In genomic region chr9:131706608-131706970, GRCh38 we compare ENCODE assay signal across 9 cellular contexts. TPM values are rescaled to one million over a fixed set of nuclear protein-coding genes. Genes with fewer than 3 reads are reported as not detected.
DNase-seq lines count a peak whose midpoint lies in the region; ATAC-seq and TF ChIP-seq lines count a peak whose summit lies in the region.
"Had no signal": no experiment of that assay in that cellular context is flagged by ENCODE, and none has a peak within 500 bp of the region (broad histone marks: within the 10 kb centered on the region; RNA-seq: fewer than 3 reads in every experiment).

No MANE protein-coding gene starts in this region.

- TF ChIP-seq CTCF in CD8-positive, alpha-beta T cell (IDR thresholded peaks at IDR 0.05): no peak
- TF ChIP-seq CTCF in esophagus squamous epithelium (IDR thresholded peaks at IDR 0.05) (no peak), psoas muscle (IDR thresholded peaks at IDR 0.05) (no peak)

- no peak for ATAC-seq in CD8-positive, alpha-beta T cell
- ATAC-seq in psoas muscle: no peak
- ATAC-seq: HCT116 had no signal

- CTCF ChIA-PET in CD8-positive, alpha-beta T cell (lab: Charles Lee): no interaction called here

- no peak overlapping the region for H3K4me3 Mint-ChIP-seq in CD8-positive, alpha-beta T cell

- intact Hi-C loops in CD8-positive, alpha-beta T cell (cut with DNase I, micrococcal nuclease): loop anchor here in 1 of 2 experiments (2.0 kb wide), 1 partner anchor 22 kb away; no protein-coding TSS in a partner anchor
- intact Hi-C loops in esophagus squamous epithelium (cut with DNase I): no loop called here
- intact Hi-C loops in psoas muscle (cut with DNase I): no loop called here

- 79 to 81% methylated on average over 6 of the region's 6 CpGs for WGBS in esophagus squamous epithelium, 2 donors
- 74 to 86% (median 75%) methylated on average over 6 of the region's 6 CpGs for WGBS in psoas muscle, 3 donors

- POLR2A ChIA-PET in CD8-positive, alpha-beta T cell (lab: Charles Lee): no interaction called here

- H3K4me1 ChIP-seq in CD8-positive, alpha-beta T cell (ENCODE audit: insufficient read depth, low read length): peaks cover 37% of the 10 kb centered on the region
- H3K4me1 ChIP-seq in HUES48 (ENCODE audit: control insufficient read depth, insufficient read depth, low read length): peaks cover 71% of the 10 kb centered on the region
- H3K4me1 ChIP-seq in esophagus squamous epithelium: peaks cover 29 to 98% (median 65%) of the 10 kb centered on the region in 3 donors
- peaks cover 75% of the 10 kb centered on the region for H3K4me1 ChIP-seq in psoas muscle

- peaks cover 86% of the 10 kb centered on the region for H3K4me1 Mint-ChIP-seq in CD8-positive, alpha-beta T cell (ENCODE audit: low read depth)

- H3K27me3 Mint-ChIP-seq in CD8-positive, alpha-beta T cell (ENCODE audit: low read depth): no peaks in the 10 kb centered on the region

- no peak overlapping the region for H3K4me3 ChIP-seq in CD8-positive, alpha-beta T cell (ENCODE audit: low read depth, low read length)
- no peak overlapping the region for H3K4me3 ChIP-seq in HUES48 (ENCODE audit: low read depth, low read length)
- no peak overlapping the region for H3K4me3 ChIP-seq in esophagus squamous epithelium
- peak overlapping the region; percentile 31 for H3K4me3 ChIP-seq in psoas muscle

- H3K9ac ChIP-seq in HUES48 (ENCODE audit: low read depth, low read length): no peak overlapping the region

- no peaks in the 10 kb centered on the region for H3K27me3 ChIP-seq in CD8-positive, alpha-beta T cell (ENCODE audit: insufficient read depth, low read length)
- no peaks in the 10 kb centered on the region for H3K27me3 ChIP-seq in HUES48 (ENCODE audit: control insufficient read depth, insufficient read depth, low read length)
- H3K27me3 ChIP-seq in esophagus squamous epithelium: no peaks in the 10 kb centered on the region
- no peaks in the 10 kb centered on the region for H3K27me3 ChIP-seq in psoas muscle (ENCODE audit: insufficient read depth in 3 of 3, low read length in 2 of 3)

- no peak overlapping the region for H3K27ac ChIP-seq in CD8-positive, alpha-beta T cell (ENCODE audit: low read depth, low read length)
- peak overlapping the region; percentile 51 for H3K27ac ChIP-seq in HUES48 (ENCODE audit: low read depth, low read length)
- H3K27ac ChIP-seq in esophagus squamous epithelium: peak overlapping the region; percentile 2 to 79 (median 64)
- H3K27ac ChIP-seq in psoas muscle: peak overlapping the region; percentile 80

- TF ChIP-seq POLR2A in esophagus squamous epithelium (IDR thresholded peaks at IDR 0.05): no peak

- DNase-seq in CD8-positive, alpha-beta T cell: no peak
- DNase-seq in esophagus squamous epithelium (lab: John Stamatoyannopoulos, UW) (no peak), psoas muscle (no peak), NCI-H1436 treated with DMSO at 0.1 percent for 48 hours (lab: John Stamatoyannopoulos, UW) (no peak), putamen (ENCODE audit: low spot score) (no peak), NCI-H1092 (lab: John Stamatoyannopoulos, UW) (no peak)
- DNase-seq: NCI-H2171 treated with DMSO at 0.1 percent for 48 hours had no signal

- no peaks in the 10 kb centered on the region for H3K9me3 Mint-ChIP-seq in CD8-positive, alpha-beta T cell

- no peaks in the 10 kb centered on the region for H3K36me3 ChIP-seq in CD8-positive, alpha-beta T cell (ENCODE audit: insufficient read depth, low read length)
- H3K36me3 ChIP-seq in HUES48 (ENCODE audit: control insufficient read depth, insufficient read depth, low read length): no peaks in the 10 kb centered on the region
- no peaks in the 10 kb centered on the region for H3K36me3 ChIP-seq in esophagus squamous epithelium
- H3K36me3 ChIP-seq in psoas muscle (ENCODE audit: insufficient read depth in 1 of 2, low read depth in 1 of 2): no peaks in the 10 kb centered on the region

- no peaks in the 10 kb centered on the region for H3K9me3 ChIP-seq in CD8-positive, alpha-beta T cell (ENCODE audit: low read length)
- no peaks in the 10 kb centered on the region for H3K9me3 ChIP-seq in HUES48 (ENCODE audit: control insufficient read depth, insufficient read depth, low read length)
- no peaks in the 10 kb centered on the region for H3K9me3 ChIP-seq in esophagus squamous epithelium
- H3K9me3 ChIP-seq in psoas muscle: no peaks in the 10 kb centered on the region

- peaks cover 9% of the 10 kb centered on the region for H3K36me3 Mint-ChIP-seq in CD8-positive, alpha-beta T cell

- peak overlapping the region; percentile 60 for H3K27ac Mint-ChIP-seq in CD8-positive, alpha-beta T cell

RNA-seq across cellular contexts. Expression of gene RAPGEF1, which starts 33.3 kb away (rescaled TPM):
- 100 to 1,000 TPM; 127 to 130 TPM for total RNA-seq in CD8-positive, alpha-beta T cell
- total RNA-seq in esophagus squamous epithelium: 10 to 100 TPM; 12.2 to 40.4 (median 19.0) TPM
- total RNA-seq in psoas muscle: 100 to 1,000 TPM; 234 to 319 (median 272) TPM
- 100 to 1,000 TPM in 1 of 3 donors, 10 to 100 TPM in 2; 72.3 to 268 (median 93.1) TPM for polyA plus RNA-seq in psoas muscle
